In genomic region chr20:58995461-58996225, GRCh38 we compare ENCODE assay signal across 15 cellular contexts. TPM values are rescaled to one million over a fixed set of nuclear protein-coding genes. Genes with fewer than 3 reads are reported as not detected.
DNase-seq lines count a peak whose midpoint lies in the region; ATAC-seq and TF ChIP-seq lines count a peak whose summit lies in the region.
"Had no signal": no experiment of that assay in that cellular context is flagged by ENCODE, and none has a peak within 500 bp of the region (broad histone marks: within the 10 kb centered on the region; RNA-seq: fewer than 3 reads in every experiment).

No MANE protein-coding gene starts in this region.

- H3K27me3 ChIP-seq in stomach, result no peaks in the 10 kb centered on the region
- H3K27me3 ChIP-seq: colonic mucosa, transverse colon had no signal

- no peaks in the 10 kb centered on the region for H3K27me3 Mint-ChIP-seq in activated naive CD4-positive, alpha-beta T cell treated with anti-CD3 and anti-CD28 coated beads for 36 hours (ENCODE audit: low read depth)
- peaks cover 2% of the 10 kb centered on the region for H3K27me3 Mint-ChIP-seq in glutamatergic neuron (ENCODE audit: unreplicated experiment)

- peaks cover 43% of the 10 kb centered on the region for H3K36me3 Mint-ChIP-seq in activated naive CD4-positive, alpha-beta T cell treated with anti-CD3 and anti-CD28 coated beads for 36 hours (ENCODE audit: low read depth)
- no peaks in the 10 kb centered on the region for H3K36me3 Mint-ChIP-seq in glutamatergic neuron (ENCODE audit: unreplicated experiment)

- intact Hi-C loops in activated naive CD4-positive, alpha-beta T cell treated with anti-CD3 and anti-CD28 coated beads for 36 hours (cut with micrococcal nuclease), result no loop called here
- intact Hi-C loops in sciatic nerve (cut with DNase I), result no loop called here
- intact Hi-C loops in stomach (cut with DNase I; ENCODE audit: low total_unique reads), result no loop called here

- no peak for ATAC-seq in sciatic nerve

- H3K9me3 Mint-ChIP-seq in activated naive CD4-positive, alpha-beta T cell treated with anti-CD3 and anti-CD28 coated beads for 36 hours, result no peaks in the 10 kb centered on the region
- H3K9me3 Mint-ChIP-seq in glutamatergic neuron (ENCODE audit: unreplicated experiment), result no peaks in the 10 kb centered on the region

- H3K36me3 ChIP-seq in stomach, result peaks cover 71 to 100% (median 99%) of the 10 kb centered on the region in 4 donors

- H3K27ac ChIP-seq in stomach, result peak overlapping the region in 1 of 5 donors; percentile 38
- H3K27ac ChIP-seq: colonic mucosa, transverse colon, WERI-Rb-1 had no signal

- CTCF ChIA-PET in activated naive CD4-positive, alpha-beta T cell treated with anti-CD3 and anti-CD28 coated beads for 36 hours (lab: Charles Lee), result no interaction called here

- TF ChIP-seq POLR2A in stomach (IDR thresholded peaks at IDR 0.05), result no peak

- WGBS in stomach, 5 donors, result 65 to 78% (median 72%) methylated on average over 18 of the region's 18 CpGs

- TF ChIP-seq EP300 in stomach (IDR thresholded peaks at IDR 0.05), result no peak

- H3K4me1 ChIP-seq in stomach, result peaks cover 0 to 14% (median 8%) of the 10 kb centered on the region in 4 donors
- H3K4me1 ChIP-seq: colonic mucosa, transverse colon had no signal

- TF ChIP-seq CTCF in glutamatergic neuron (IDR thresholded peaks at IDR 0.05; ENCODE audit: partially characterized antibody, unreplicated experiment), result no peak
- TF ChIP-seq CTCF in stomach (IDR thresholded peaks at IDR 0.05), result no peak

- DNase-seq in activated naive CD4-positive, alpha-beta T cell treated with anti-CD3 and anti-CD28 coated beads for 36 hours, result no peak
- no peak for DNase-seq in activated naive CD4-positive, alpha-beta T cell treated with Interleukin-2 at 50 U/mL for 16 hours
- DNase-seq in SW480 (ENCODE audit: low spot score) (peak; percentile 44), glutamatergic neuron (no peak), sciatic nerve (ENCODE audit: low spot score) (peak; percentile 23), medulla oblongata (ENCODE audit: extremely low spot score) (no peak), stomach (no peak)
- DNase-seq in NK-92 treated with Interleukin-12 subunit alpha and Interleukin-12 subunit beta, amount 100 ng/mL, for 24 hours (lab: John Stamatoyannopoulos, UW), result no peak
- DNase-seq: colonic mucosa, NCI-H1092, NCI-H510A treated with DMSO at 0.1 percent for 48 hours, Right ventricle myocardium superior, transverse colon, WERI-Rb-1 had no signal

- peak overlapping the region; percentile 37 for H3K27ac Mint-ChIP-seq in activated naive CD4-positive, alpha-beta T cell treated with anti-CD3 and anti-CD28 coated beads for 36 hours
- H3K27ac Mint-ChIP-seq in glutamatergic neuron (ENCODE audit: unreplicated experiment), result peak overlapping the region; percentile 43

- no peaks in the 10 kb centered on the region for H3K9me3 ChIP-seq in stomach
- H3K9me3 ChIP-seq: colonic mucosa, transverse colon had no signal

- H3K4me3 ChIP-seq in stomach, result no peak overlapping the region
- H3K4me3 ChIP-seq: colonic mucosa, transverse colon had no signal

- no peak overlapping the region for H3K4me3 Mint-ChIP-seq in activated naive CD4-positive, alpha-beta T cell treated with anti-CD3 and anti-CD28 coated beads for 36 hours
- no peak overlapping the region for H3K4me3 Mint-ChIP-seq in glutamatergic neuron (ENCODE audit: unreplicated experiment)

- peaks cover 3% of the 10 kb centered on the region for H3K4me1 Mint-ChIP-seq in activated naive CD4-positive, alpha-beta T cell treated with anti-CD3 and anti-CD28 coated beads for 36 hours (ENCODE audit: low read depth)
- H3K4me1 Mint-ChIP-seq in glutamatergic neuron (ENCODE audit: low read depth, unreplicated experiment), result peaks cover 4% of the 10 kb centered on the region

RNA-seq across cellular contexts. Expression of gene CTSZ, which starts 11.4 kb away (rescaled TPM):
- total RNA-seq in activated naive CD4-positive, alpha-beta T cell treated with anti-CD3 and anti-CD28 coated beads for 36 hours, result 10 to 100 TPM; 17.3 to 17.9 TPM
- 13.1 TPM for total RNA-seq in glutamatergic neuron (ENCODE audit: unreplicated experiment)
- total RNA-seq in sciatic nerve, result 151 TPM
- total RNA-seq in stomach, result 100 to 1,000 TPM in 1 of 5 donors, 10 to 100 TPM in 4; 35.3 to 134 (median 56.9) TPM
- polyA plus RNA-seq in stomach, result 10 to 100 TPM; 41.7 to 59.1 (median 55.5) TPM

RNA-seq across cellular contexts. Expression of gene NELFCD, which starts 14.6 kb away (rescaled TPM):
- total RNA-seq in activated naive CD4-positive, alpha-beta T cell treated with anti-CD3 and anti-CD28 coated beads for 36 hours, result 100 to 1,000 TPM; 102 to 103 TPM
- total RNA-seq in glutamatergic neuron (ENCODE audit: unreplicated experiment) (112 TPM), sciatic nerve (50.7 TPM), stomach (10 to 100 TPM; 20.9 to 59.5 (median 41.1) TPM)
- 10 to 100 TPM; 34.7 to 47.5 (median 41.4) TPM for polyA plus RNA-seq in stomach

RNA-seq across cellular contexts. Expression of gene TUBB1, which starts 23.6 kb away (rescaled TPM):
- not detected for total RNA-seq in activated naive CD4-positive, alpha-beta T cell treated with anti-CD3 and anti-CD28 coated beads for 36 hours
- total RNA-seq in glutamatergic neuron (ENCODE audit: unreplicated experiment), result not detected
- total RNA-seq in sciatic nerve, result 1.0 TPM
- under 1 TPM in 1 of 5 donors, not detected in 4; 0.55 TPM for total RNA-seq in stomach
- under 1 TPM in 2 of 3 donors, not detected in 1; 0.03 to 0.12 TPM for polyA plus RNA-seq in stomach
- total RNA-seq: colonic mucosa, lung microvascular endothelial cell, transverse colon had no signal

RNA-seq across cellular contexts. Expression of gene ATP5F1E, which starts 36.5 kb away (rescaled TPM):
- 10 to 100 TPM; 74.5 to 86.3 TPM for total RNA-seq in activated naive CD4-positive, alpha-beta T cell treated with anti-CD3 and anti-CD28 coated beads for 36 hours
- total RNA-seq in glutamatergic neuron (ENCODE audit: unreplicated experiment), result 53.5 TPM
- 38.4 TPM for total RNA-seq in sciatic nerve
- 100 to 1,000 TPM in 1 of 5 donors, 10 to 100 TPM in 4; 20.4 to 101 (median 27.4) TPM for total RNA-seq in stomach
- polyA plus RNA-seq in stomach, result 10 to 100 TPM; 56.4 to 78.5 (median 71.5) TPM

RNA-seq across cellular contexts. Expression of gene PRELID3B, which starts 46.9 kb away (rescaled TPM):
- total RNA-seq in activated naive CD4-positive, alpha-beta T cell treated with anti-CD3 and anti-CD28 coated beads for 36 hours, result 100 to 1,000 TPM; 170 to 180 TPM
- 65.5 TPM for total RNA-seq in glutamatergic neuron (ENCODE audit: unreplicated experiment)
- total RNA-seq in sciatic nerve, result 30.5 TPM
- total RNA-seq in stomach, result 100 to 1,000 TPM in 1 of 5 donors, 10 to 100 TPM in 4; 35.7 to 322 (median 72.7) TPM
- 10 to 100 TPM; 20.0 to 65.8 (median 31.3) TPM for polyA plus RNA-seq in stomach

Comparison
In these comparisons a context has a peak if more than half of its experiments do, and no peak if none do; other contexts are left out.
1. DNase-seq: peak in SW480 (single experiment) and sciatic nerve (single experiment); none in activated naive CD4-positive, alpha-beta T cell treated with anti-CD3 and anti-CD28 coated beads for 36 hours (single experiment), activated naive CD4-positive, alpha-beta T cell treated with Interleukin-2 at 50 U/mL for 16 hours (single experiment), glutamatergic neuron (single experiment), NK-92 treated with Interleukin-12 subunit alpha and Interleukin-12 subunit beta, amount 100 ng/mL, for 24 hours (single experiment), medulla oblongata (single experiment) and stomach (single experiment).